2 cellular contexts compared by ENCODE assay signal in the genomic region with DNA sequence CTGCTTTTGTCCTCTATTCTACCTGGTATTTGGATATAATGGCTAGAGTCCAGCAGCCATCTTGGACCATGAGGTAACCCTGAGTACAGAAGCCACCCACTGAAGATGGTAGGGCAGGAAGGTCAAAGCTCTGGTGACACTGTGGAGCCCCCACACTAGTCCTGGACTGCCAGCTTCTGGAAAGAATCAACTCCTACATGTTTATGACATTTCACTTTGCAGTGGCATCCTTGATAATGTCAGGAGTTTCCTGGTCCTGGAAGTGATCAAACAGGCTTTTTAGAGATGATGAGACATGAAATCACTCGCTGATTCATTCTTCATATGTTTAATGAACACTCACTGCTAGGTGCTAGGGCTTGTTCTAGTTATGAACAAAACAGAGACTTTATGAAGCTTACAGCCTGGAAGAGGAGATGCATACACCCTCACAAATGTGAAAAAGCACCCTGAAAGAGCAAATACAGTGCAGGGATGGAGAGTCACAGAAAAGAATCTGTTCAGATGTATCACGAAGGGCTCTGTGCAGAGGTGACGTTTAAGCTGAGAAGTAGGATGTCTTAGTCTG.
A peak's percentile ranks its signal among the peaks of the same experiment; 100 is the strongest.
TF ChIP-seq lines count a peak whose summit lies in the region.

No MANE protein-coding gene starts in this region.

TF ChIP-seq in SK-N-SH, 30 proteins besides CTCF, POLR2A, EP300 and RAD21:
- TF ChIP-seq TCF12 (IDR thresholded peaks at IDR 0.05) (peak; percentile 61), SIN3A (IDR thresholded peaks at IDR 0.05; ENCODE audit: borderline replicate concordance, low read depth, low read length) (no peak), FOSL2 (IDR thresholded peaks at IDR 0.05; ENCODE audit: borderline replicate concordance, low read depth) (0 out of 2 replicates have a peak, but pooled peaks have one; percentile 20)
- TF ChIP-seq, protein P1, sequence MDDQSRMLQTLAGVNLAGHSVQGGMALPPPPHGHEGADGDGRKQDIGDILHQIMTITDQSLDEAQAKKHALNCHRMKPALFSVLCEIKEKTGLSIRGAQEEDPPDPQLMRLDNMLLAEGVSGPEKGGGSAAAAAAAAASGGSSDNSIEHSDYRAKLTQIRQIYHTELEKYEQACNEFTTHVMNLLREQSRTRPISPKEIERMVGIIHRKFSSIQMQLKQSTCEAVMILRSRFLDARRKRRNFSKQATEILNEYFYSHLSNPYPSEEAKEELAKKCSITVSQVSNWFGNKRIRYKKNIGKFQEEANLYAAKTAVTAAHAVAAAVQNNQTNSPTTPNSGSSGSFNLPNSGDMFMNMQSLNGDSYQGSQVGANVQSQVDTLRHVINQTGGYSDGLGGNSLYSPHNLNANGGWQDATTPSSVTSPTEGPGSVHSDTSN (IDR thresholded peaks at IDR 0.05), result peak; percentile 49

TF ChIP-seq in GM23338, 12 proteins besides CTCF, POLR2A, EP300 and RAD21:
- no peak for TF ChIP-seq CREB1 (CRISPR knock-in tag; IDR thresholded peaks at IDR 0.05; ENCODE audit: low read depth)
- TF ChIP-seq, protein P2, sequence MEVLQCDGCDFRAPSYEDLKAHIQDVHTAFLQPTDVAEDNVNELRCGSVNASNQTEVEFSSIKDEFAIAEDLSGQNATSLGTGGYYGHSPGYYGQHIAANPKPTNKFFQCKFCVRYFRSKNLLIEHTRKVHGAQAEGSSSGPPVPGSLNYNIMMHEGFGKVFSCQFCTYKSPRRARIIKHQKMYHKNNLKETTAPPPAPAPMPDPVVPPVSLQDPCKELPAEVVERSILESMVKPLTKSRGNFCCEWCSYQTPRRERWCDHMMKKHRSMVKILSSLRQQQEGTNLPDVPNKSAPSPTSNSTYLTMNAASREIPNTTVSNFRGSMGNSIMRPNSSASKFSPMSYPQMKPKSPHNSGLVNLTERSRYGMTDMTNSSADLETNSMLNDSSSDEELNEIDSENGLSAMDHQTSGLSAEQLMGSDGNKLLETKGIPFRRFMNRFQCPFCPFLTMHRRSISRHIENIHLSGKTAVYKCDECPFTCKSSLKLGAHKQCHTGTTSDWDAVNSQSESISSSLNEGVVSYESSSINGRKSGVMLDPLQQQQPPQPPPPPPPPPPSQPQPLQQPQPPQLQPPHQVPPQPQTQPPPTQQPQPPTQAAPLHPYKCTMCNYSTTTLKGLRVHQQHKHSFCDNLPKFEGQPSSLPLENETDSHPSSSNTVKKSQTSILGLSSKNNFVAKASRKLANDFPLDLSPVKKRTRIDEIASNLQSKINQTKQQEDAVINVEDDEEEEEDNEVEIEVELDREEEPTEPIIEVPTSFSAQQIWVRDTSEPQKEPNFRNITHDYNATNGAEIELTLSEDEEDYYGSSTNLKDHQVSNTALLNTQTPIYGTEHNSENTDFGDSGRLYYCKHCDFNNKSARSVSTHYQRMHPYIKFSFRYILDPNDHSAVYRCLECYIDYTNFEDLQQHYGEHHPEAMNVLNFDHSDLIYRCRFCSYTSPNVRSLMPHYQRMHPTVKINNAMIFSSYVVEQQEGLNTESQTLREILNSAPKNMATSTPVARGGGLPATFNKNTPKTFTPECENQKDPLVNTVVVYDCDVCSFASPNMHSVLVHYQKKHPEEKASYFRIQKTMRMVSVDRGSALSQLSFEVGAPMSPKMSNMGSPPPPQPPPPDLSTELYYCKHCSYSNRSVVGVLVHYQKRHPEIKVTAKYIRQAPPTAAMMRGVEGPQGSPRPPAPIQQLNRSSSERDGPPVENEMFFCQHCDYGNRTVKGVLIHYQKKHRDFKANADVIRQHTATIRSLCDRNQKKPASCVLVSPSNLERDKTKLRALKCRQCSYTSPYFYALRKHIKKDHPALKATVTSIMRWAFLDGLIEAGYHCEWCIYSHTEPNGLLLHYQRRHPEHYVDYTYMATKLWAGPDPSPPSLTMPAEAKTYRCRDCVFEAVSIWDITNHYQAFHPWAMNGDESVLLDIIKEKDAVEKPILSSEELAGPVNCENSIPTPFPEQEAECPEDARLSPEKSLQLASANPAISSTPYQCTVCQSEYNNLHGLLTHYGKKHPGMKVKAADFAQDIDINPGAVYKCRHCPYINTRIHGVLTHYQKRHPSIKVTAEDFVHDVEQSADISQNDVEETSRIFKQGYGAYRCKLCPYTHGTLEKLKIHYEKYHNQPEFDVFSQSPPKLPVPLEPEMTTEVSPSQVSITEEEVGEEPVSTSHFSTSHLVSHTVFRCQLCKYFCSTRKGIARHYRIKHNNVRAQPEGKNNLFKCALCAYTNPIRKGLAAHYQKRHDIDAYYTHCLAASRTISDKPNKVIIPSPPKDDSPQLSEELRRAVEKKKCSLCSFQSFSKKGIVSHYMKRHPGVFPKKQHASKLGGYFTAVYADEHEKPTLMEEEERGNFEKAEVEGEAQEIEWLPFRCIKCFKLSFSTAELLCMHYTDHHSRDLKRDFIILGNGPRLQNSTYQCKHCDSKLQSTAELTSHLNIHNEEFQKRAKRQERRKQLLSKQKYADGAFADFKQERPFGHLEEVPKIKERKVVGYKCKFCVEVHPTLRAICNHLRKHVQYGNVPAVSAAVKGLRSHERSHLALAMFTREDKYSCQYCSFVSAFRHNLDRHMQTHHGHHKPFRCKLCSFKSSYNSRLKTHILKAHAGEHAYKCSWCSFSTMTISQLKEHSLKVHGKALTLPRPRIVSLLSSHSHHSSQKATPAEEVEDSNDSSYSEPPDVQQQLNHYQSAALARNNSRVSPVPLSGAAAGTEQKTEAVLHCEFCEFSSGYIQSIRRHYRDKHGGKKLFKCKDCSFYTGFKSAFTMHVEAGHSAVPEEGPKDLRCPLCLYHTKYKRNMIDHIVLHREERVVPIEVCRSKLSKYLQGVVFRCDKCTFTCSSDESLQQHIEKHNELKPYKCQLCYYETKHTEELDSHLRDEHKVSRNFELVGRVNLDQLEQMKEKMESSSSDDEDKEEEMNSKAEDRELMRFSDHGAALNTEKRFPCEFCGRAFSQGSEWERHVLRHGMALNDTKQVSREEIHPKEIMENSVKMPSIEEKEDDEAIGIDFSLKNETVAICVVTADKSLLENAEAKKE (CRISPR knock-in tag; IDR thresholded peaks at IDR 0.05), result no peak
- no peak for TF ChIP-seq ZNF114 (CRISPR knock-in tag; IDR thresholded peaks at IDR 0.05)
- TF ChIP-seq STAT1 (IDR thresholded peaks at IDR 0.05; ENCODE audit: unreplicated experiment), result no peak
- TF ChIP-seq POLR2AphosphoS5 (IDR thresholded peaks at IDR 0.05; ENCODE audit: low read depth), result no peak
- no peak for TF ChIP-seq JUNB (IDR thresholded peaks at IDR 0.05; ENCODE audit: unreplicated experiment)
